ENCODE assay signal across 8 cellular contexts in genomic region chrX:53280703-53281320, GRCh38. TPM values are rescaled to one million over a fixed set of nuclear protein-coding genes. Genes with fewer than 3 reads are reported as not detected.
DNase-seq lines count a peak whose midpoint lies in the region; ATAC-seq and TF ChIP-seq lines count a peak whose summit lies in the region.

No MANE protein-coding gene starts in this region.

- peak overlapping the region; percentile 60 for H3K9ac ChIP-seq in ES-I3 (ENCODE audit: low read depth, low read length)

- H3K9me3 ChIP-seq in ES-I3 (ENCODE audit: control insufficient read depth, insufficient read depth, low read length) (no peaks in the 10 kb centered on the region), adrenal gland (replicated peaks in 1 of 3) (no peaks in the 10 kb centered on the region), gastrocnemius medialis (no peaks in the 10 kb centered on the region)

- H3K4me1 ChIP-seq in ES-I3 (ENCODE audit: insufficient read depth, low read length) (peaks cover 18% of the 10 kb centered on the region; the same call in 1 of the 2 replicates), adrenal gland (replicated peaks in 1 of 2) (peaks cover 7 to 31% of the 10 kb centered on the region in 2 donors), gastrocnemius medialis (peaks cover 34% of the 10 kb centered on the region in 2 donors)

- H3K36me3 ChIP-seq in ES-I3 (ENCODE audit: insufficient read depth, low read length): no peaks in the 10 kb centered on the region
- no peaks in the 10 kb centered on the region for H3K36me3 ChIP-seq in adrenal gland (replicated peaks in 1 of 2)
- H3K36me3 ChIP-seq in gastrocnemius medialis: no peaks in the 10 kb centered on the region

- H3K27me3 ChIP-seq in adrenal gland: peaks cover 13% of the 10 kb centered on the region
- H3K27me3 ChIP-seq in gastrocnemius medialis: no peaks in the 10 kb centered on the region

- TF ChIP-seq CTCF in adrenal gland (IDR thresholded peaks at IDR 0.05) (no peak), gastrocnemius medialis (IDR thresholded peaks at IDR 0.05 in 4 of 5, conservative IDR thresholded peaks at IDR 0.05 in 1 of 5) (no peak)

- in situ Hi-C loops in gastrocnemius medialis (cut with MboI; ENCODE audit: low sequenced_read_pairs in 4 of 4): no loop called here

- H3K27ac ChIP-seq in adrenal gland: peak overlapping the region; percentile 54 to 89 (median 76)
- H3K27ac ChIP-seq in gastrocnemius medialis: peak overlapping the region; percentile 87 to 93 (median 91)

- TF ChIP-seq POLR2A in adrenal gland (IDR thresholded peaks at IDR 0.05) (no peak), gastrocnemius medialis (IDR thresholded peaks at IDR 0.05) (no peak)

- peak; percentile 27 to 57 for ATAC-seq in left cardiac atrium
- peak; percentile 52 to 69 for ATAC-seq in gastrocnemius medialis
- ATAC-seq in HG02678 (IDR thresholded peaks at IDR 0.05; ENCODE audit: unreplicated experiment): no peak

- intact Hi-C loops in adrenal gland (cut with DNase I): loop anchor here in 1 of 2 donors (5.0 kb wide), 1 partner anchor 51 kb away; no protein-coding TSS in a partner anchor
- intact Hi-C loops in left cardiac atrium (cut with DNase I): no loop called here
- intact Hi-C loops in gastrocnemius medialis (cut with DNase I; ENCODE audit: low total_unique reads): loop anchor here (5.0 kb wide), 2 partner anchors 161 to 209 kb away; no protein-coding TSS in a partner anchor

- WGBS in adrenal gland, 4 donors: 0 to 47% (median 23%) methylated on average over 1 to 9 of the region's 9 CpGs

- DNase-seq in adrenal gland: peak in 6 of 7 donors; percentile 43 to 72 (median 53)
- peak; percentile 67 for DNase-seq in left cardiac atrium
- peak; percentile 8 to 47 for DNase-seq in gastrocnemius medialis
- DNase-seq in NCI-H2171 (lab: John Stamatoyannopoulos, UW): no peak
- no peak for DNase-seq in anterior cingulate cortex (lab: John Stamatoyannopoulos, UW)
- DNase-seq in D341Med (ENCODE audit: low spot score): no peak

- H3K4me3 ChIP-seq in adrenal gland: peak overlapping the region in 1 of 4 donors; percentile 50
- peak overlapping the region; percentile 41 to 57 (median 50) for H3K4me3 ChIP-seq in gastrocnemius medialis

RNA-seq across cellular contexts. Expression of gene IQSEC2, which starts 0.6 kb away (rescaled TPM):
- total RNA-seq in adrenal gland: 10 to 100 TPM; 15.0 to 56.1 (median 37.8) TPM
- polyA plus RNA-seq in adrenal gland: 10 to 100 TPM; 18.4 to 67.9 (median 58.3) TPM
- total RNA-seq in left cardiac atrium: 10 to 100 TPM in 1 of 2 donors, 1 to 10 TPM in 1; 9.1 to 10.8 TPM
- 100 to 1,000 TPM in 1 of 4 donors, 10 to 100 TPM in 3; 59.2 to 127 (median 73.9) TPM for total RNA-seq in gastrocnemius medialis

RNA-seq across cellular contexts. Expression of gene KDM5C, which starts 55.8 kb away (rescaled TPM):
- total RNA-seq in adrenal gland (100 to 1,000 TPM in 5 of 8 donors, 10 to 100 TPM in 3; 79.9 to 143 (median 112) TPM), left cardiac atrium (10 to 100 TPM; 32.5 to 46.3 TPM), gastrocnemius medialis (100 to 1,000 TPM; 143 to 210 (median 147) TPM)
- 10 to 100 TPM; 40.7 to 86.2 (median 43.3) TPM for polyA plus RNA-seq in adrenal gland

Comparison
In these comparisons a context has a peak if more than half of its experiments do, and no peak if none do; other contexts are left out.
1. DNase-seq: peak in adrenal gland (6 of 7), left cardiac atrium (single experiment) and gastrocnemius medialis (2 of 2); none in NCI-H2171 (single experiment), anterior cingulate cortex (0 of 58) and D341Med (single experiment).